In the genomic region with DNA sequence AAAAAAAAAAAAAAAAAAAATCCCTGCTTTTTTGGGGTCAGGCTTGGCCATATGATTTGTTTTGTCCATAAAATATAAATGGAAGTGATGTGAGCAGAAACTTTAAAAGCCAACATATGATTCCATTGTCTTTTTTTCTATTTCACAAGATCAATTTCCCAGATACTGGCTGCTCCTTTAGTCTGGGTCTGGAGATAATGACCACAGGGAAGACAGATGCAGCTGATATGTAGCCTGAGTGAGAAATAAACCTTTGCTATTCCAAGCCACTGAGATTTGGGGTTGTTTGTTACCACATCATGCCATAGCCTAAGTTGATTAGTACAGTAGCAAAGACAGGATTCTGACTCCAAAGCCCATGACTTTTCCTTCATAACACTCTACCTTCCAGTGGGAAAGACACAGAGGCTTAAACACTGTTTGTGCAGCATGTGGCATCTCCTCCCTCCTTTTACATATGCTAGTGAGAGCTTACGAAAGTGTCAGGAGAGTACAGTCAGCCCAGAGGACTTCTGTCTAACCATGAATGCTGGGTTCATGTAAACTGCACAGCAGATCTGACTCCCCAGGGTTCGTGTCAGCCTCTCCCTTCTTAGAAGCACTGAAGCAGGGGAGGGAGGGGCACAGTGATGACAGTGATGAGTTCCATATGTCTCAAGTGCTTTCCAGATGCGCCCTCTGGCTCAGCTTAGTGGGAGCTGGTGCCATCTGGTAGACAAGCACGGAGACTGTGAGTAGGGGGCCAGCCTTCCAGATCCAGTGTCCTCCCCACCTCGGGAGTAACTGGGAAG, we compare ENCODE assay signal across 1 cellular context.
TF ChIP-seq lines count a peak whose summit lies in the region.

No MANE protein-coding gene starts in this region.

TF ChIP-seq in K562, 482 proteins besides CTCF, POLR2A, EP300 and RAD21 (continued from another document and continues in another):
- TF ChIP-seq, protein P1, sequence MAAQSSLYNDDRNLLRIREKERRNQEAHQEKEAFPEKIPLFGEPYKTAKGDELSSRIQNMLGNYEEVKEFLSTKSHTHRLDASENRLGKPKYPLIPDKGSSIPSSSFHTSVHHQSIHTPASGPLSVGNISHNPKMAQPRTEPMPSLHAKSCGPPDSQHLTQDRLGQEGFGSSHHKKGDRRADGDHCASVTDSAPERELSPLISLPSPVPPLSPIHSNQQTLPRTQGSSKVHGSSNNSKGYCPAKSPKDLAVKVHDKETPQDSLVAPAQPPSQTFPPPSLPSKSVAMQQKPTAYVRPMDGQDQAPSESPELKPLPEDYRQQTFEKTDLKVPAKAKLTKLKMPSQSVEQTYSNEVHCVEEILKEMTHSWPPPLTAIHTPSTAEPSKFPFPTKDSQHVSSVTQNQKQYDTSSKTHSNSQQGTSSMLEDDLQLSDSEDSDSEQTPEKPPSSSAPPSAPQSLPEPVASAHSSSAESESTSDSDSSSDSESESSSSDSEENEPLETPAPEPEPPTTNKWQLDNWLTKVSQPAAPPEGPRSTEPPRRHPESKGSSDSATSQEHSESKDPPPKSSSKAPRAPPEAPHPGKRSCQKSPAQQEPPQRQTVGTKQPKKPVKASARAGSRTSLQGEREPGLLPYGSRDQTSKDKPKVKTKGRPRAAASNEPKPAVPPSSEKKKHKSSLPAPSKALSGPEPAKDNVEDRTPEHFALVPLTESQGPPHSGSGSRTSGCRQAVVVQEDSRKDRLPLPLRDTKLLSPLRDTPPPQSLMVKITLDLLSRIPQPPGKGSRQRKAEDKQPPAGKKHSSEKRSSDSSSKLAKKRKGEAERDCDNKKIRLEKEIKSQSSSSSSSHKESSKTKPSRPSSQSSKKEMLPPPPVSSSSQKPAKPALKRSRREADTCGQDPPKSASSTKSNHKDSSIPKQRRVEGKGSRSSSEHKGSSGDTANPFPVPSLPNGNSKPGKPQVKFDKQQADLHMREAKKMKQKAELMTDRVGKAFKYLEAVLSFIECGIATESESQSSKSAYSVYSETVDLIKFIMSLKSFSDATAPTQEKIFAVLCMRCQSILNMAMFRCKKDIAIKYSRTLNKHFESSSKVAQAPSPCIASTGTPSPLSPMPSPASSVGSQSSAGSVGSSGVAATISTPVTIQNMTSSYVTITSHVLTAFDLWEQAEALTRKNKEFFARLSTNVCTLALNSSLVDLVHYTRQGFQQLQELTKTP (IDR thresholded peaks at IDR 0.05; ENCODE audit: low read depth in 1 of 2, partially characterized antibody in 2 of 2) = no peak
- TF ChIP-seq, protein P2, sequence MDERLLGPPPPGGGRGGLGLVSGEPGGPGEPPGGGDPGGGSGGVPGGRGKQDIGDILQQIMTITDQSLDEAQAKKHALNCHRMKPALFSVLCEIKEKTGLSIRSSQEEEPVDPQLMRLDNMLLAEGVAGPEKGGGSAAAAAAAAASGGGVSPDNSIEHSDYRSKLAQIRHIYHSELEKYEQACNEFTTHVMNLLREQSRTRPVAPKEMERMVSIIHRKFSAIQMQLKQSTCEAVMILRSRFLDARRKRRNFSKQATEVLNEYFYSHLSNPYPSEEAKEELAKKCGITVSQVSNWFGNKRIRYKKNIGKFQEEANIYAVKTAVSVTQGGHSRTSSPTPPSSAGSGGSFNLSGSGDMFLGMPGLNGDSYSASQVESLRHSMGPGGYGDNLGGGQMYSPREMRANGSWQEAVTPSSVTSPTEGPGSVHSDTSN (CRISPR knock-in tag; IDR thresholded peaks at IDR 0.05; ENCODE audit: low read depth) = no peak
- TF ChIP-seq, protein P2 (tag; conservative IDR thresholded peaks at IDR 0.05; ENCODE audit: low read depth) = peak; percentile 82
- TF ChIP-seq, protein P3, sequence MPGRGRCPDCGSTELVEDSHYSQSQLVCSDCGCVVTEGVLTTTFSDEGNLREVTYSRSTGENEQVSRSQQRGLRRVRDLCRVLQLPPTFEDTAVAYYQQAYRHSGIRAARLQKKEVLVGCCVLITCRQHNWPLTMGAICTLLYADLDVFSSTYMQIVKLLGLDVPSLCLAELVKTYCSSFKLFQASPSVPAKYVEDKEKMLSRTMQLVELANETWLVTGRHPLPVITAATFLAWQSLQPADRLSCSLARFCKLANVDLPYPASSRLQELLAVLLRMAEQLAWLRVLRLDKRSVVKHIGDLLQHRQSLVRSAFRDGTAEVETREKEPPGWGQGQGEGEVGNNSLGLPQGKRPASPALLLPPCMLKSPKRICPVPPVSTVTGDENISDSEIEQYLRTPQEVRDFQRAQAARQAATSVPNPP (IDR thresholded peaks at IDR 0.05; ENCODE audit: borderline replicate concordance, insufficient read depth, insufficient read length) = no peak
- no peak for TF ChIP-seq ZFP1 (CRISPR knock-in tag; IDR thresholded peaks at IDR 0.05)
- no peak for TF ChIP-seq CREB1 (IDR thresholded peaks at IDR 0.05)
- no peak for TF ChIP-seq CREB1 (CRISPR knock-in tag; IDR thresholded peaks at IDR 0.05)
- TF ChIP-seq HNRNPL (IDR thresholded peaks at IDR 0.05; ENCODE audit: low read depth, low read length) = no peak
- no peak for TF ChIP-seq PPARD (CRISPR knock-in tag; IDR thresholded peaks at IDR 0.05)
- TF ChIP-seq L3MBTL2 (IDR thresholded peaks at IDR 0.05) = 0 out of 2 replicates have a peak, but pooled peaks have one; percentile 6
- no peak for TF ChIP-seq TAF1 (IDR thresholded peaks at IDR 0.05; ENCODE audit: control insufficient read depth, extremely low read depth, insufficient read depth, low read length, severe bottlenecking)
- TF ChIP-seq, protein P4, sequence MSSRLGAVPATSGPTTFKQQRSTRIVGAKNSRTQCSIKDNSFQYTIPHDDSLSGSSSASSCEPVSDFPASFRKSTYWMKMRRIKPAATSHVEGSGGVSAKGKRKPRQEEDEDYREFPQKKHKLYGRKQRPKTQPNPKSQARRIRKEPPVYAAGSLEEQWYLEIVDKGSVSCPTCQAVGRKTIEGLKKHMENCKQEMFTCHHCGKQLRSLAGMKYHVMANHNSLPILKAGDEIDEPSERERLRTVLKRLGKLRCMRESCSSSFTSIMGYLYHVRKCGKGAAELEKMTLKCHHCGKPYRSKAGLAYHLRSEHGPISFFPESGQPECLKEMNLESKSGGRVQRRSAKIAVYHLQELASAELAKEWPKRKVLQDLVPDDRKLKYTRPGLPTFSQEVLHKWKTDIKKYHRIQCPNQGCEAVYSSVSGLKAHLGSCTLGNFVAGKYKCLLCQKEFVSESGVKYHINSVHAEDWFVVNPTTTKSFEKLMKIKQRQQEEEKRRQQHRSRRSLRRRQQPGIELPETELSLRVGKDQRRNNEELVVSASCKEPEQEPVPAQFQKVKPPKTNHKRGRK (tag; IDR thresholded peaks at IDR 0.05) = no peak
- no peak for TF ChIP-seq ZFP91 (CRISPR knock-in tag; IDR thresholded peaks at IDR 0.05)
- TF ChIP-seq HMG20A (CRISPR knock-in tag; conservative IDR thresholded peaks at IDR 0.05) = no peak
- no peak for TF ChIP-seq ZNF217 (CRISPR knock-in tag; IDR thresholded peaks at IDR 0.05)
- TF ChIP-seq, protein P5, sequence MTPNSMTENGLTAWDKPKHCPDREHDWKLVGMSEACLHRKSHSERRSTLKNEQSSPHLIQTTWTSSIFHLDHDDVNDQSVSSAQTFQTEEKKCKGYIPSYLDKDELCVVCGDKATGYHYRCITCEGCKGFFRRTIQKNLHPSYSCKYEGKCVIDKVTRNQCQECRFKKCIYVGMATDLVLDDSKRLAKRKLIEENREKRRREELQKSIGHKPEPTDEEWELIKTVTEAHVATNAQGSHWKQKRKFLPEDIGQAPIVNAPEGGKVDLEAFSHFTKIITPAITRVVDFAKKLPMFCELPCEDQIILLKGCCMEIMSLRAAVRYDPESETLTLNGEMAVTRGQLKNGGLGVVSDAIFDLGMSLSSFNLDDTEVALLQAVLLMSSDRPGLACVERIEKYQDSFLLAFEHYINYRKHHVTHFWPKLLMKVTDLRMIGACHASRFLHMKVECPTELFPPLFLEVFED (CRISPR knock-in tag; conservative IDR thresholded peaks at IDR 0.05) = no peak
- TF ChIP-seq ZNF695 (CRISPR knock-in tag; IDR thresholded peaks at IDR 0.05) = no peak
- no peak for TF ChIP-seq ZNF23 (CRISPR knock-in tag; IDR thresholded peaks at IDR 0.05)
- TF ChIP-seq, protein P6, sequence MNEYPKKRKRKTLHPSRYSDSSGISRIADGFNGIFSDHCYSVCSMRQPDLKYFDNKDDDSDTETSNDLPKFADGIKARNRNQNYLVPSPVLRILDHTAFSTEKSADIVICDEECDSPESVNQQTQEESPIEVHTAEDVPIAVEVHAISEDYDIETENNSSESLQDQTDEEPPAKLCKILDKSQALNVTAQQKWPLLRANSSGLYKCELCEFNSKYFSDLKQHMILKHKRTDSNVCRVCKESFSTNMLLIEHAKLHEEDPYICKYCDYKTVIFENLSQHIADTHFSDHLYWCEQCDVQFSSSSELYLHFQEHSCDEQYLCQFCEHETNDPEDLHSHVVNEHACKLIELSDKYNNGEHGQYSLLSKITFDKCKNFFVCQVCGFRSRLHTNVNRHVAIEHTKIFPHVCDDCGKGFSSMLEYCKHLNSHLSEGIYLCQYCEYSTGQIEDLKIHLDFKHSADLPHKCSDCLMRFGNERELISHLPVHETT (CRISPR knock-in tag; conservative IDR thresholded peaks at IDR 0.05 in 1 of 2, IDR thresholded peaks at IDR 0.05 in 1 of 2) = no peak
- no peak for TF ChIP-seq ZNF717 (CRISPR knock-in tag; IDR thresholded peaks at IDR 0.05)
- no peak for TF ChIP-seq PML (IDR thresholded peaks at IDR 0.05; ENCODE audit: low read length)
- TF ChIP-seq MEIS2 (IDR thresholded peaks at IDR 0.05; ENCODE audit: partially characterized antibody) = peak; percentile 94
- TF ChIP-seq ZNF277 (CRISPR knock-in tag; IDR thresholded peaks at IDR 0.05; ENCODE audit: borderline replicate concordance) = no peak
- TF ChIP-seq, protein P7, sequence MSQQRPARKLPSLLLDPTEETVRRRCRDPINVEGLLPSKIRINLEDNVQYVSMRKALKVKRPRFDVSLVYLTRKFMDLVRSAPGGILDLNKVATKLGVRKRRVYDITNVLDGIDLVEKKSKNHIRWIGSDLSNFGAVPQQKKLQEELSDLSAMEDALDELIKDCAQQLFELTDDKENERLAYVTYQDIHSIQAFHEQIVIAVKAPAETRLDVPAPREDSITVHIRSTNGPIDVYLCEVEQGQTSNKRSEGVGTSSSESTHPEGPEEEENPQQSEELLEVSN (IDR thresholded peaks at IDR 0.05; ENCODE audit: borderline replicate concordance in 1 of 2, extremely low read depth in 1 of 2, insufficient read depth in 1 of 2, insufficient read length in 1 of 2, low read depth in 1 of 2, low read length in 1 of 2, poor library complexity in 1 of 2, severe bottlenecking in 1 of 2) = no peak
- no peak for TF ChIP-seq TEAD1 (CRISPR knock-in tag; IDR thresholded peaks at IDR 0.05)
- TF ChIP-seq ZKSCAN3 (CRISPR knock-in tag; IDR thresholded peaks at IDR 0.05) = no peak
- TF ChIP-seq, protein P8, sequence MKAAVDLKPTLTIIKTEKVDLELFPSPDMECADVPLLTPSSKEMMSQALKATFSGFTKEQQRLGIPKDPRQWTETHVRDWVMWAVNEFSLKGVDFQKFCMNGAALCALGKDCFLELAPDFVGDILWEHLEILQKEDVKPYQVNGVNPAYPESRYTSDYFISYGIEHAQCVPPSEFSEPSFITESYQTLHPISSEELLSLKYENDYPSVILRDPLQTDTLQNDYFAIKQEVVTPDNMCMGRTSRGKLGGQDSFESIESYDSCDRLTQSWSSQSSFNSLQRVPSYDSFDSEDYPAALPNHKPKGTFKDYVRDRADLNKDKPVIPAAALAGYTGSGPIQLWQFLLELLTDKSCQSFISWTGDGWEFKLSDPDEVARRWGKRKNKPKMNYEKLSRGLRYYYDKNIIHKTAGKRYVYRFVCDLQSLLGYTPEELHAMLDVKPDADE (conservative IDR thresholded peaks at IDR 0.05; ENCODE audit: control insufficient read depth, low read depth, low read length) = no peak
- TF ChIP-seq CBFA2T3 (IDR thresholded peaks at IDR 0.05) = peak; percentile 64
- peak; percentile 68 for TF ChIP-seq SOX6 (IDR thresholded peaks at IDR 0.05)
- TF ChIP-seq ETS2 (tag; IDR thresholded peaks at IDR 0.05; ENCODE audit: borderline replicate concordance, poor library complexity, severe bottlenecking) = no peak
- TF ChIP-seq E2F3 (CRISPR knock-in tag; IDR thresholded peaks at IDR 0.05) = no peak
- TF ChIP-seq KLF16 (IDR thresholded peaks at IDR 0.05) = no peak
- TF ChIP-seq DPF2 (IDR thresholded peaks at IDR 0.05) = peak; percentile 43; the same call in 1 of the 2 replicates
- TF ChIP-seq KDM1A (IDR thresholded peaks at IDR 0.05) = peak in 1 of 2 experiments; percentile 37; a peak in 1 of 4 replicates
- peak in 1 of 2 experiments; percentile 37; a peak in 1 of 4 replicates for TF ChIP-seq MAZ (CRISPR knock-in tag; conservative IDR thresholded peaks at IDR 0.05 in 1 of 2, IDR thresholded peaks at IDR 0.05 in 1 of 2)
- no peak for TF ChIP-seq PTBP1 (IDR thresholded peaks at IDR 0.05; ENCODE audit: low read depth, low read length)
- TF ChIP-seq TRIM24 (IDR thresholded peaks at IDR 0.05) = no peak
- no peak for TF ChIP-seq NFYB (IDR thresholded peaks at IDR 0.05; ENCODE audit: extremely low read depth, insufficient read length)
- TF ChIP-seq PKNOX1 (IDR thresholded peaks at IDR 0.05) = peak; percentile 79
